ENCODE assay signal across 8 cellular contexts in genomic region chr12:49296034-49296835, GRCh38. TPM values are rescaled to one million over a fixed set of nuclear protein-coding genes. Genes with fewer than 3 reads are reported as not detected.
DNase-seq lines count a peak whose midpoint lies in the region; TF ChIP-seq lines count a peak whose summit lies in the region.

No MANE protein-coding gene starts in this region.

- peak; percentile 73 for TF ChIP-seq CTCF in AG09309 (IDR thresholded peaks at IDR 0.05; ENCODE audit: control insufficient read depth, insufficient read depth, low read depth, low read length, missing control alignments)
- peak; percentile 86 for TF ChIP-seq CTCF in HFFc6 (IDR thresholded peaks at IDR 0.05)
- peak; percentile 69 for TF ChIP-seq CTCF in astrocyte of the cerebellum (IDR thresholded peaks at IDR 0.05; ENCODE audit: low read depth, low read length, missing control alignments)

- H3K36me3 Mint-ChIP-seq in HFFc6 (ENCODE audit: low read depth): no peaks in the 10 kb centered on the region

- DNase-seq in AG09309 (ENCODE audit: low read depth): no peak
- DNase-seq in HFFc6: no peak
- peak; percentile 34 to 63 (median 47) for DNase-seq in T-helper 2 cell
- no peak for DNase-seq in astrocyte of the cerebellum (ENCODE audit: low read depth)
- DNase-seq in islet precursor cell: peak; percentile 81
- DNase-seq in stimulated activated CD8-positive, alpha-beta memory T cell treated with anti-CD3 and anti-CD28 coated beads, Interleukin-15, amount 100 ng/mL, for 1 hour (ENCODE audit: low read depth): peak; percentile 24
- no peak for DNase-seq in dedifferentiated amniotic fluid mesenchymal stem cell (ENCODE audit: extremely low spot score)
- DNase-seq in SHP77 treated with DMSO at 0.1 percent for 48 hours (lab: John Stamatoyannopoulos, UW): no peak

- no peak overlapping the region for H3K4me3 ChIP-seq in AG09309 (ENCODE audit: control insufficient read depth, low read depth, low read length)
- H3K4me3 ChIP-seq in astrocyte of the cerebellum (ENCODE audit: low read depth, low read length): no peak overlapping the region

- in situ Hi-C loops in astrocyte of the cerebellum (cut with HindIII; ENCODE audit: low sequenced_read_pairs): no loop called here

- H3K9me3 Mint-ChIP-seq in HFFc6: no peaks in the 10 kb centered on the region

- no peaks in the 10 kb centered on the region; the same call in 1 of the 2 replicates for H3K4me1 Mint-ChIP-seq in HFFc6 (ENCODE audit: low read depth)

- H3K4me3 Mint-ChIP-seq in HFFc6: no peak overlapping the region

- H3K27ac Mint-ChIP-seq in HFFc6: no peak overlapping the region

- peaks cover 30% of the 10 kb centered on the region for H3K27me3 Mint-ChIP-seq in HFFc6 (ENCODE audit: insufficient read depth)

RNA-seq across cellular contexts. Expression of gene PRPH, which starts 1.3 kb away (rescaled TPM):
- not detected for total RNA-seq in HFFc6 (2021; fragmentation: NEBNext Ultra II Directional; extraction: Animal tissue kit (Norgen Biotek cat#: 25700))

RNA-seq across cellular contexts. Expression of gene TROAP, which starts 26.8 kb away (rescaled TPM):
- 10 to 100 TPM; 14.1 to 37.4 (median 34.5) TPM for total RNA-seq in HFFc6 (2021; fragmentation: NEBNext Ultra II Directional; extraction: Animal tissue kit (Norgen Biotek cat#: 25700))

RNA-seq across cellular contexts. Expression of gene TUBA1C, which starts 31.4 kb away (rescaled TPM):
- 1,000 to 10,000 TPM in 3 of 6 experiments, 100 to 1,000 TPM in 3; 571 to 1,139 (median 936) TPM for total RNA-seq in HFFc6 (2021; fragmentation: NEBNext Ultra II Directional; extraction: Animal tissue kit (Norgen Biotek cat#: 25700))

RNA-seq across cellular contexts. Expression of gene C1QL4, which starts 40.8 kb away (rescaled TPM):
- under 1 TPM in 5 of 6 experiments, not detected in 1; 0.14 to 0.48 (median 0.28) TPM for total RNA-seq in HFFc6 (2021; fragmentation: NEBNext Ultra II Directional; extraction: Animal tissue kit (Norgen Biotek cat#: 25700))

RNA-seq across cellular contexts. Expression of gene DNAJC22, which starts 50.5 kb away (rescaled TPM):
- 1 to 10 TPM in 4 of 6 experiments, under 1 TPM in 2; 0.38 to 4.1 (median 2.6) TPM for total RNA-seq in HFFc6 (2021; fragmentation: NEBNext Ultra II Directional; extraction: Animal tissue kit (Norgen Biotek cat#: 25700))

Comparison
In these comparisons a context has a peak if more than half of its experiments do, and no peak if none do; other contexts are left out.
1. DNase-seq: peak in T-helper 2 cell (5 of 5), islet precursor cell (single experiment) and stimulated activated CD8-positive, alpha-beta memory T cell treated with anti-CD3 and anti-CD28 coated beads, Interleukin-15, amount 100 ng/mL, for 1 hour (single experiment); none in AG09309 (single experiment), HFFc6 (single experiment), astrocyte of the cerebellum (single experiment), dedifferentiated amniotic fluid mesenchymal stem cell (single experiment) and SHP77 treated with DMSO at 0.1 percent for 48 hours (single experiment).
2. Peak in every context shown above with its lines, with median percentiles within 50 percentile points of each other: CTCF ChIP-seq.